Comparison of ENCODE assay signal across 2 cellular contexts in the genomic region with DNA sequence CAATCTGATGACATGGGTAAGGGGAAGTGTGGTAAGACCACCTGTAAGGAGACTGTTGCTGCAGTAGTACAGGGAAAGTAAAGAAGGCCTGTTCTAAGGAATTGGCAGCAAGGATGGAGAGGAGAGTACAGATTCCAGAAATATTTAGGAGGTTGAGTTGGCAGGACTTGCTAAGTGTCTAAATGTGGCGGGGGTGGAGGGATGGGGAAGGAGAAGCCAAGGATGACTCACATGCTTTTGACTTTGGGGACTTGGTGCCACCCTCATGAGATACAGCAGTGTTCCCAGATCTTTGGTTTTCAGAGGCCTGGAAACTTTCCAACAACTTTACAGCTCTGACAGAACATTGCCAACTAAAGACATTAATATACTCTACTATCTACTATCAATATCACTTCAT.
A peak's percentile ranks its signal among the peaks of the same experiment; 100 is the strongest.
TF ChIP-seq lines count a peak whose summit lies in the region.

No MANE protein-coding gene starts in this region.

TF ChIP-seq in HCT116, 20 proteins besides CTCF, POLR2A, EP300 and RAD21 (continued from another document):
- TF ChIP-seq, protein P1, sequence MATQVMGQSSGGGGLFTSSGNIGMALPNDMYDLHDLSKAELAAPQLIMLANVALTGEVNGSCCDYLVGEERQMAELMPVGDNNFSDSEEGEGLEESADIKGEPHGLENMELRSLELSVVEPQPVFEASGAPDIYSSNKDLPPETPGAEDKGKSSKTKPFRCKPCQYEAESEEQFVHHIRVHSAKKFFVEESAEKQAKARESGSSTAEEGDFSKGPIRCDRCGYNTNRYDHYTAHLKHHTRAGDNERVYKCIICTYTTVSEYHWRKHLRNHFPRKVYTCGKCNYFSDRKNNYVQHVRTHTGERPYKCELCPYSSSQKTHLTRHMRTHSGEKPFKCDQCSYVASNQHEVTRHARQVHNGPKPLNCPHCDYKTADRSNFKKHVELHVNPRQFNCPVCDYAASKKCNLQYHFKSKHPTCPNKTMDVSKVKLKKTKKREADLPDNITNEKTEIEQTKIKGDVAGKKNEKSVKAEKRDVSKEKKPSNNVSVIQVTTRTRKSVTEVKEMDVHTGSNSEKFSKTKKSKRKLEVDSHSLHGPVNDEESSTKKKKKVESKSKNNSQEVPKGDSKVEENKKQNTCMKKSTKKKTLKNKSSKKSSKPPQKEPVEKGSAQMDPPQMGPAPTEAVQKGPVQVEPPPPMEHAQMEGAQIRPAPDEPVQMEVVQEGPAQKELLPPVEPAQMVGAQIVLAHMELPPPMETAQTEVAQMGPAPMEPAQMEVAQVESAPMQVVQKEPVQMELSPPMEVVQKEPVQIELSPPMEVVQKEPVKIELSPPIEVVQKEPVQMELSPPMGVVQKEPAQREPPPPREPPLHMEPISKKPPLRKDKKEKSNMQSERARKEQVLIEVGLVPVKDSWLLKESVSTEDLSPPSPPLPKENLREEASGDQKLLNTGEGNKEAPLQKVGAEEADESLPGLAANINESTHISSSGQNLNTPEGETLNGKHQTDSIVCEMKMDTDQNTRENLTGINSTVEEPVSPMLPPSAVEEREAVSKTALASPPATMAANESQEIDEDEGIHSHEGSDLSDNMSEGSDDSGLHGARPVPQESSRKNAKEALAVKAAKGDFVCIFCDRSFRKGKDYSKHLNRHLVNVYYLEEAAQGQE (IDR thresholded peaks at IDR 0.05; ENCODE audit: low read depth), result no peak
- TF ChIP-seq, protein P2, sequence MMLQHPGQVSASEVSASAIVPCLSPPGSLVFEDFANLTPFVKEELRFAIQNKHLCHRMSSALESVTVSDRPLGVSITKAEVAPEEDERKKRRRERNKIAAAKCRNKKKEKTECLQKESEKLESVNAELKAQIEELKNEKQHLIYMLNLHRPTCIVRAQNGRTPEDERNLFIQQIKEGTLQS (IDR thresholded peaks at IDR 0.05), result no peak
- no peak for TF ChIP-seq TCF7L2 (IDR thresholded peaks at IDR 0.05; ENCODE audit: borderline replicate concordance, extremely low read depth, insufficient read depth, insufficient read length)
TF ChIP-seq in HCT116: peak in this region for 0.

TF ChIP-seq in SK-N-SH, 30 proteins besides CTCF, POLR2A, EP300 and RAD21 (continued from another document):
- TF ChIP-seq, protein P1 (IDR thresholded peaks at IDR 0.05; ENCODE audit: low read depth, low read length), result no peak
- TF ChIP-seq, protein P3, sequence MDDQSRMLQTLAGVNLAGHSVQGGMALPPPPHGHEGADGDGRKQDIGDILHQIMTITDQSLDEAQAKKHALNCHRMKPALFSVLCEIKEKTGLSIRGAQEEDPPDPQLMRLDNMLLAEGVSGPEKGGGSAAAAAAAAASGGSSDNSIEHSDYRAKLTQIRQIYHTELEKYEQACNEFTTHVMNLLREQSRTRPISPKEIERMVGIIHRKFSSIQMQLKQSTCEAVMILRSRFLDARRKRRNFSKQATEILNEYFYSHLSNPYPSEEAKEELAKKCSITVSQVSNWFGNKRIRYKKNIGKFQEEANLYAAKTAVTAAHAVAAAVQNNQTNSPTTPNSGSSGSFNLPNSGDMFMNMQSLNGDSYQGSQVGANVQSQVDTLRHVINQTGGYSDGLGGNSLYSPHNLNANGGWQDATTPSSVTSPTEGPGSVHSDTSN (IDR thresholded peaks at IDR 0.05), result peak; percentile 44
- TF ChIP-seq, protein P4, sequence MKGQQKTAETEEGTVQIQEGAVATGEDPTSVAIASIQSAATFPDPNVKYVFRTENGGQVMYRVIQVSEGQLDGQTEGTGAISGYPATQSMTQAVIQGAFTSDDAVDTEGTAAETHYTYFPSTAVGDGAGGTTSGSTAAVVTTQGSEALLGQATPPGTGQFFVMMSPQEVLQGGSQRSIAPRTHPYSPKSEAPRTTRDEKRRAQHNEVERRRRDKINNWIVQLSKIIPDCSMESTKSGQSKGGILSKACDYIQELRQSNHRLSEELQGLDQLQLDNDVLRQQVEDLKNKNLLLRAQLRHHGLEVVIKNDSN (IDR thresholded peaks at IDR 0.05; ENCODE audit: borderline replicate concordance, low read depth), result no peak
- peak; percentile 57; the same call in 1 of the 2 replicates for TF ChIP-seq TCF12 (IDR thresholded peaks at IDR 0.05)
- peak; percentile 81; the same call in 1 of the 2 replicates for TF ChIP-seq TEAD4 (IDR thresholded peaks at IDR 0.05; ENCODE audit: borderline replicate concordance, insufficient read depth)
- TF ChIP-seq, protein P5, sequence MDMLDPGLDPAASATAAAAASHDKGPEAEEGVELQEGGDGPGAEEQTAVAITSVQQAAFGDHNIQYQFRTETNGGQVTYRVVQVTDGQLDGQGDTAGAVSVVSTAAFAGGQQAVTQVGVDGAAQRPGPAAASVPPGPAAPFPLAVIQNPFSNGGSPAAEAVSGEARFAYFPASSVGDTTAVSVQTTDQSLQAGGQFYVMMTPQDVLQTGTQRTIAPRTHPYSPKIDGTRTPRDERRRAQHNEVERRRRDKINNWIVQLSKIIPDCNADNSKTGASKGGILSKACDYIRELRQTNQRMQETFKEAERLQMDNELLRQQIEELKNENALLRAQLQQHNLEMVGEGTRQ (IDR thresholded peaks at IDR 0.05; ENCODE audit: borderline replicate concordance, low read depth, low read length), result no peak
- peak; percentile 75 for TF ChIP-seq NFIC (IDR thresholded peaks at IDR 0.05; ENCODE audit: borderline replicate concordance)
TF ChIP-seq in SK-N-SH: peak in this region for 6.
